8 cellular contexts compared by ENCODE assay signal in genomic region chr21:42513151-42513984, GRCh38. TPM values are rescaled to one million over a fixed set of nuclear protein-coding genes. Genes with fewer than 3 reads are reported as not detected.
DNase-seq lines count a peak whose midpoint lies in the region; ATAC-seq and TF ChIP-seq lines count a peak whose summit lies in the region.

TSS of gene SLC37A1 (plus strand) at chr21:42513852. CDS start at chr21:42518455, 4,603 bp downstream.

- H3K27ac Mint-ChIP-seq in Caco-2 (ENCODE audit: unreplicated experiment) = peak within 1 kb of the TSS; percentile 57
- H3K27ac Mint-ChIP-seq in activated naive CD4-positive, alpha-beta T cell treated with anti-CD3 and anti-CD28 coated beads, Interleukin-2, amount 10 ng/mL, durations not matched to agents 7 days and 5 days = peak within 1 kb of the TSS; percentile 81

- CTCF ChIA-PET in Caco-2 (lab: Charles Lee) = interaction anchor here (1.1 kb wide), 1 partner anchor 46 kb away, joined by 3 read pairs; no protein-coding TSS in a partner anchor
- CTCF ChIA-PET in activated naive CD4-positive, alpha-beta T cell treated with anti-CD3 and anti-CD28 coated beads, Interleukin-2, amount 10 ng/mL, durations not matched to agents 7 days and 5 days (lab: Charles Lee) = interaction anchor here (1.4 to 1.5 kb wide), 3 partner anchors 11 to 46 kb away, joined by 4 to 6 read pairs (median 4); no protein-coding TSS in a partner anchor

- no peaks in the 10 kb centered on the region for H3K27me3 Mint-ChIP-seq in Caco-2 (ENCODE audit: insufficient read depth, unreplicated experiment)
- H3K27me3 Mint-ChIP-seq in activated naive CD4-positive, alpha-beta T cell treated with anti-CD3 and anti-CD28 coated beads, Interleukin-2, amount 10 ng/mL, durations not matched to agents 7 days and 5 days = peaks cover 14% of the 10 kb centered on the region

- H3K36me3 Mint-ChIP-seq in Caco-2 (ENCODE audit: insufficient read depth, unreplicated experiment) = no peaks in the 10 kb centered on the region
- peaks cover 25% of the 10 kb centered on the region for H3K36me3 Mint-ChIP-seq in activated naive CD4-positive, alpha-beta T cell treated with anti-CD3 and anti-CD28 coated beads, Interleukin-2, amount 10 ng/mL, durations not matched to agents 7 days and 5 days

- H3K36me3 ChIP-seq in Caco-2 (ENCODE audit: control insufficient read depth, insufficient read depth, low read length) (no peaks in the 10 kb centered on the region), MG63 (peaks cover under 1% of the 10 kb centered on the region), heart left ventricle (peaks cover 0 to 4% (median 3%) of the 10 kb centered on the region in 9 donors), psoas muscle (ENCODE audit: insufficient read depth in 1 of 2, low read depth in 1 of 2) (peaks cover 0 to 9% of the 10 kb centered on the region in 2 donors)

- POLR2A ChIA-PET in Caco-2 (lab: Charles Lee) = no interaction called here

- H3K27ac ChIP-seq in heart left ventricle = peak within 1 kb of the TSS in 11 of 12 donors; percentile 50 to 85 (median 71)
- H3K27ac ChIP-seq in psoas muscle = peak within 1 kb of the TSS; percentile 88

- 13 to 30% (median 17%) methylated on average over 35 to 88 of the region's 88 CpGs for WGBS in heart left ventricle, 4 donors
- 9 to 18% (median 16%) methylated on average over 47 to 88 of the region's 88 CpGs for WGBS in psoas muscle, 3 donors

- ATAC-seq in GM21360 (IDR thresholded peaks at IDR 0.05; ENCODE audit: unreplicated experiment) = peak; percentile 45
- ATAC-seq in heart left ventricle = peak in 3 of 4 donors; percentile 31 to 51 (median 47)
- peak in 3 of 4 donors; percentile 46 to 67 (median 65) for ATAC-seq in psoas muscle
- no peak for ATAC-seq in HG02840 (IDR thresholded peaks at IDR 0.05; ENCODE audit: low FRiP score, unreplicated experiment)

- peaks cover 33% of the 10 kb centered on the region for H3K4me1 Mint-ChIP-seq in Caco-2 (ENCODE audit: low read depth, unreplicated experiment)
- peaks cover 32% of the 10 kb centered on the region for H3K4me1 Mint-ChIP-seq in activated naive CD4-positive, alpha-beta T cell treated with anti-CD3 and anti-CD28 coated beads, Interleukin-2, amount 10 ng/mL, durations not matched to agents 7 days and 5 days

- H3K4me3 Mint-ChIP-seq in Caco-2 (ENCODE audit: unreplicated experiment) = peak within 1 kb of the TSS; percentile 79
- peak within 1 kb of the TSS; percentile 83 for H3K4me3 Mint-ChIP-seq in activated naive CD4-positive, alpha-beta T cell treated with anti-CD3 and anti-CD28 coated beads, Interleukin-2, amount 10 ng/mL, durations not matched to agents 7 days and 5 days

- H3K4me1 ChIP-seq in Caco-2 = peaks cover 39% of the 10 kb centered on the region
- H3K4me1 ChIP-seq in heart left ventricle = peaks cover 0 to 23% (median 13%) of the 10 kb centered on the region in 12 donors
- peaks cover 12% of the 10 kb centered on the region for H3K4me1 ChIP-seq in psoas muscle

- H3K4me3 ChIP-seq in Caco-2 (ENCODE audit: low read depth, low read length) (peak within 1 kb of the TSS; percentile 76), MG63 (peak within 1 kb of the TSS; percentile 69), heart left ventricle (peak within 1 kb of the TSS; percentile 65 to 90 (median 81)), psoas muscle (peak within 1 kb of the TSS; percentile 95)

- H3K27me3 ChIP-seq in Caco-2 (replicated peaks; ENCODE audit: control insufficient read depth, insufficient read depth, low read length) (no peaks in the 10 kb centered on the region), MG63 (no peaks in the 10 kb centered on the region), heart left ventricle (no peaks in the 10 kb centered on the region), psoas muscle (ENCODE audit: insufficient read depth in 3 of 3, low read length in 2 of 3) (no peaks in the 10 kb centered on the region)

- no TSS peak for BruUV-seq in Caco-2 (replicated peaks; lab: Mats Ljungman, UMichigan)

- no peaks in the 10 kb centered on the region for H3K9me3 Mint-ChIP-seq in Caco-2 (ENCODE audit: unreplicated experiment)
- H3K9me3 Mint-ChIP-seq in activated naive CD4-positive, alpha-beta T cell treated with anti-CD3 and anti-CD28 coated beads, Interleukin-2, amount 10 ng/mL, durations not matched to agents 7 days and 5 days = no peaks in the 10 kb centered on the region

- TF ChIP-seq POLR2A in heart left ventricle (IDR thresholded peaks at IDR 0.05) = no peak

- intact Hi-C loops in Caco-2 (cut with micrococcal nuclease; ENCODE audit: unreplicated experiment) = no loop called here
- intact Hi-C loops in heart left ventricle (cut with DNase I) = no loop called here
- intact Hi-C loops in psoas muscle (cut with DNase I) = loop anchor here in 1 of 2 donors (5.0 kb wide), 1 partner anchor 46 kb away; no protein-coding TSS in a partner anchor

- TF ChIP-seq CTCF in Caco-2 (IDR thresholded peaks at IDR 0.05; ENCODE audit: insufficient read depth in 1 of 2, low read depth in 1 of 2, low read length in 1 of 2, severe bottlenecking in 1 of 2, unreplicated experiment in 1 of 2) (no peak), heart left ventricle (IDR thresholded peaks at IDR 0.05) (peak in 2 of 12 donors; percentile 10 to 16), psoas muscle (IDR thresholded peaks at IDR 0.05) (no peak)

- H3K9me3 ChIP-seq in Caco-2 = no peaks in the 10 kb centered on the region
- H3K9me3 ChIP-seq in MG63 = no peaks in the 10 kb centered on the region
- no peaks in the 10 kb centered on the region for H3K9me3 ChIP-seq in heart left ventricle
- no peaks in the 10 kb centered on the region for H3K9me3 ChIP-seq in psoas muscle

- peak in 1 of 2 experiments; percentile 44 for DNase-seq in Caco-2
- peak; percentile 39 for DNase-seq in MG63
- peak; percentile 66 for DNase-seq in activated naive CD4-positive, alpha-beta T cell treated with anti-CD3 and anti-CD28 coated beads, Interleukin-2, amount 10 ng/mL, durations not matched to agents 7 days and 5 days
- DNase-seq in heart left ventricle = peak in 2 of 5 donors; percentile 30 to 68
- peak; percentile 38 to 60 for DNase-seq in psoas muscle
- no peak for DNase-seq in H4 (ENCODE audit: low spot score)

RNA-seq across cellular contexts. Expression of gene SLC37A1, which starts in this region (rescaled TPM):
- total RNA-seq in Caco-2 (2022) = 8.4 and 9.8 TPM in 2 replicates
- 2.1 and 5.0 TPM in 2 replicates for total RNA-seq in MG63 (2014; rRNA removed; shearing (Covaris generic); ENCODE audit: low replicate concordance)
- 10 to 100 TPM in 1 of 9 donors, 1 to 10 TPM in 8; 3.1 to 13.0 (median 5.7) TPM for total RNA-seq in heart left ventricle
- polyA plus RNA-seq in heart left ventricle = 1 to 10 TPM; 2.2 TPM
- total RNA-seq in psoas muscle = 10 to 100 TPM in 2 of 4 donors, 1 to 10 TPM in 2; 8.0 to 18.9 (median 9.4) TPM
- polyA plus RNA-seq in psoas muscle = 1 to 10 TPM; 1.6 to 6.5 (median 3.8) TPM
- total RNA-seq in H4 (2014; rRNA removed; shearing (Covaris generic)) = 6.7 and 9.2 TPM in 2 replicates
